15 cellular contexts compared by ENCODE assay signal in genomic region chr22:46120420-46120737, GRCh38.
"Had no signal": no experiment of that assay in that cellular context is flagged by ENCODE, and none has a peak within 500 bp of the region (broad histone marks: within the 10 kb centered on the region; RNA-seq: fewer than 3 reads in every experiment).

No MANE protein-coding gene starts in this region.

- H3K27me3 ChIP-seq: dorsolateral prefrontal cortex, heart left ventricle, tibial nerve had no signal

- H3K27ac Mint-ChIP-seq: memory B cell had no signal

- DNase-seq: activated CD4-positive, alpha-beta T cell treated with anti-CD3 and anti-CD28 coated beads, Interleukin-2, amount 50 U/mL, for 1 hour; activated CD4-positive, CD25-positive, alpha-beta regulatory T cell; activated effector memory CD4-positive, alpha-beta T cell treated with Interleukin-2 at 50 U/mL for 16 hours; amygdala; foreskin melanocyte; nephron progenitor cell; T-helper 2 cell had no signal

- H3K4me3 Mint-ChIP-seq: activated naive CD4-positive, alpha-beta T cell treated with anti-CD3 and anti-CD28 coated beads, Interleukin-2, amount 50 U/mL, for 24 hours; memory B cell; nephron progenitor cell had no signal

- H3K27me3 Mint-ChIP-seq: activated naive CD4-positive, alpha-beta T cell treated with anti-CD3 and anti-CD28 coated beads, Interleukin-2, amount 50 U/mL, for 24 hours had no signal

- H3K4me1 Mint-ChIP-seq: activated naive CD4-positive, alpha-beta T cell treated with anti-CD3 and anti-CD28 coated beads, Interleukin-2, amount 50 U/mL, for 24 hours; memory B cell had no signal

- H3K9me3 ChIP-seq: heart left ventricle, tibial nerve had no signal

- H3K36me3 ChIP-seq: heart left ventricle, tibial nerve had no signal

- FAIRE-seq: islet of Langerhans, TTC549 had no signal

- ATAC-seq: heart left ventricle had no signal

- H3K4me3 ChIP-seq: dorsolateral prefrontal cortex, heart left ventricle, skin epidermis, tibial nerve had no signal

- H3K9me3 Mint-ChIP-seq: activated naive CD4-positive, alpha-beta T cell treated with anti-CD3 and anti-CD28 coated beads, Interleukin-2, amount 50 U/mL, for 24 hours; memory B cell; nephron progenitor cell had no signal

- H3K36me3 Mint-ChIP-seq: activated naive CD4-positive, alpha-beta T cell treated with anti-CD3 and anti-CD28 coated beads, Interleukin-2, amount 50 U/mL, for 24 hours; memory B cell had no signal
